In the genomic region with DNA sequence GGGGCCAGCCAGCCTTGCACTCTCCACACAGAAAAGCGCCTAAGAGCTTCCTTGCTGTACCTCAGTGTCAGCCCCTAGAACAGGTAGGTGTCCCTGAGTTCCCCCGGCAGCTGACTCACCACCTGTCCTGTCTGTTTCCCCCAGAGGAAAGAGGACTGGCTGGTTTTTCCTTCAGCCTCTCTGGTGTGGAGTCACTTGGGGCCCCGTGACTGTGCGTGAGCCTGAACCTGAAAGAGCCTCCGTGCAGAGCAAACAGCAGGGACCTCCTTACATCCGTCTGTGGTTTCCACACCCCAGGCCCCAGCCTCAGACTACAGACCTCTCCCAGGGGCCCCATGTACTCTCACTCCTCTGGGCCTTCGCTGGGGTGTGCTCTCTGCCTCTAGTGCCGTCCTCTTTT, we compare ENCODE assay signal across 9 cellular contexts.
DNase-seq lines count a peak whose midpoint lies in the region; ATAC-seq and TF ChIP-seq lines count a peak whose summit lies in the region.
"Had no signal": no experiment of that assay in that cellular context is flagged by ENCODE, and none has a peak within 500 bp of the region (broad histone marks: within the 10 kb centered on the region; RNA-seq: fewer than 3 reads in every experiment).

No MANE protein-coding gene starts in this region.

- TF ChIP-seq CTCF in lower lobe of right lung (IDR thresholded peaks at IDR 0.05): no peak

- no peaks in the 10 kb centered on the region for H3K27me3 ChIP-seq in lower lobe of right lung (ENCODE audit: low read depth)

- no peak overlapping the region for H3K4me3 ChIP-seq in lower lobe of right lung

- H3K27ac ChIP-seq in lower lobe of right lung (no peak overlapping the region), temporal lobe (ENCODE audit: low read depth, low read length) (peak overlapping the region; percentile 86)

- no peaks in the 10 kb centered on the region for H3K36me3 ChIP-seq in lower lobe of right lung

- intact Hi-C loops in lower lobe of right lung (cut with DNase I): no loop called here

- ATAC-seq in lower lobe of right lung (peak; percentile 61 to 70), HG03469 (IDR thresholded peaks at IDR 0.05; ENCODE audit: unreplicated experiment) (no peak)

- H3K4me1 ChIP-seq in lower lobe of right lung: no peaks in the 10 kb centered on the region

- H3K9me3 ChIP-seq in lower lobe of right lung: no peaks in the 10 kb centered on the region

- peak; percentile 71 for DNase-seq in NK-92 treated with Interleukin-12 subunit alpha and Interleukin-12 subunit beta, amount 100 ng/mL, for 24 hours (lab: John Stamatoyannopoulos, UW)
- no peak for DNase-seq in NK-92 (lab: John Stamatoyannopoulos, UW; ENCODE audit: unreplicated experiment)
- DNase-seq in activated CD8-positive, alpha-beta memory T cell treated with anti-CD3 and anti-CD28 coated beads for 4 hours (ENCODE audit: low read depth in 2 of 2): peak; percentile 17 to 25
- DNase-seq in lower lobe of right lung: no peak
- DNase-seq in NCI-H1092 (lab: John Stamatoyannopoulos, UW): no peak
- DNase-seq in middle frontal gyrus (ENCODE audit: extremely low spot score, low spot score): no peak
- DNase-seq: NCI-H524 had no signal

Comparison
In these comparisons a context has a peak if more than half of its experiments do, and no peak if none do; other contexts are left out.
1. DNase-seq: peak in NK-92 treated with Interleukin-12 subunit alpha and Interleukin-12 subunit beta, amount 100 ng/mL, for 24 hours (single experiment) and activated CD8-positive, alpha-beta memory T cell treated with anti-CD3 and anti-CD28 coated beads for 4 hours (2 of 2); none in NK-92 (single experiment), lower lobe of right lung (single experiment), NCI-H1092 (single experiment) and middle frontal gyrus (single experiment).